ENCODE assay signal across 25 cellular contexts in the genomic region with DNA sequence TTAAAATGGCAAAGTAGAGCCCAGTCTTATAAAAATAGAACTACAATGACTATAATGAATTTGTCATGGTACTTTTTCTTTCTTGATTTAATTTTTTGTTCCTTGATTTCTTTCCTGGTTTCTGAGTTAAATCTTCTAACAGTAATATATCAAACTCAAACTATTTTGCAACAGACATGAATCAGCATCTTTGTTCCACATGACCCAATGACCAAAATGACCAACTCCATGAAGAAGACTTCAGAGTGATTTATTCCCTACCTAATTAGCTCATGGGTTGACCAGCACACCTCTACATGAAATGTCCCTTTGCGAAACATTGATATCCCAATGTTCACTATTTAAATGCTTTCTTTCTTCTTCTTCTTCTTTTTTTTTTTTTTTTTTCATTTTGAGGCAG. TPM values are rescaled to one million over a fixed set of nuclear protein-coding genes. Genes with fewer than 3 reads are reported as not detected.
DNase-seq lines count a peak whose midpoint lies in the region; ATAC-seq and TF ChIP-seq lines count a peak whose summit lies in the region.
"Had no signal": no experiment of that assay in that cellular context is flagged by ENCODE, and none has a peak within 500 bp of the region (broad histone marks: within the 10 kb centered on the region; RNA-seq: fewer than 3 reads in every experiment).

No MANE protein-coding gene starts in this region.

- H3K4me1 Mint-ChIP-seq in stimulated activated memory B cell treated with anti-CD40 and anti-IgM and Interleukin-4, amounts not matched to agents 10 μg/mL and 1 μg/mL and 100 μg/mL, for 72 hours: peaks cover 32% of the 10 kb centered on the region
- peaks cover 25% of the 10 kb centered on the region for H3K4me1 Mint-ChIP-seq in activated naive CD8-positive, alpha-beta T cell treated with anti-CD3 and anti-CD28 coated beads, Interleukin-2, amount 50 U/mL, for 24 hours
- H3K4me1 Mint-ChIP-seq in Caco-2 (ENCODE audit: low read depth, unreplicated experiment): peaks cover 11% of the 10 kb centered on the region

- no peak for TF ChIP-seq CTCF in fibroblast of the aortic adventitia (IDR thresholded peaks at IDR 0.05; ENCODE audit: insufficient read depth, low read length)
- TF ChIP-seq CTCF in Caco-2 (IDR thresholded peaks at IDR 0.05; ENCODE audit: insufficient read depth in 1 of 2, low read depth in 1 of 2, low read length in 1 of 2, severe bottlenecking in 1 of 2, unreplicated experiment in 1 of 2): no peak

- no TSS peak for BruUV-seq in Caco-2 (replicated peaks; lab: Mats Ljungman, UMichigan)

- no peaks in the 10 kb centered on the region for H3K27me3 ChIP-seq in Caco-2 (replicated peaks; ENCODE audit: control insufficient read depth, insufficient read depth, low read length)
- H3K27me3 ChIP-seq: neutrophil, spleen had no signal

- H3K9me3 Mint-ChIP-seq in stimulated activated memory B cell treated with anti-CD40 and anti-IgM and Interleukin-4, amounts not matched to agents 10 μg/mL and 1 μg/mL and 100 μg/mL, for 72 hours: no peaks in the 10 kb centered on the region
- no peaks in the 10 kb centered on the region for H3K9me3 Mint-ChIP-seq in activated naive CD8-positive, alpha-beta T cell treated with anti-CD3 and anti-CD28 coated beads, Interleukin-2, amount 50 U/mL, for 24 hours
- H3K9me3 Mint-ChIP-seq in Caco-2 (ENCODE audit: unreplicated experiment): no peaks in the 10 kb centered on the region
- H3K9me3 Mint-ChIP-seq: activated CD4-positive, alpha-beta T cell treated with anti-CD3 and anti-CD28 coated beads, Interleukin-2, amount 10 ng/mL, durations not matched to agents 7 days and 5 days; immature natural killer cell; type B pancreatic cell had no signal

- no peak overlapping the region for H3K4me3 Mint-ChIP-seq in stimulated activated memory B cell treated with anti-CD40 and anti-IgM and Interleukin-4, amounts not matched to agents 10 μg/mL and 1 μg/mL and 100 μg/mL, for 72 hours
- H3K4me3 Mint-ChIP-seq in activated naive CD8-positive, alpha-beta T cell treated with anti-CD3 and anti-CD28 coated beads, Interleukin-2, amount 50 U/mL, for 24 hours: no peak overlapping the region
- H3K4me3 Mint-ChIP-seq in Caco-2 (ENCODE audit: unreplicated experiment): no peak overlapping the region
- H3K4me3 Mint-ChIP-seq: activated CD4-positive, alpha-beta T cell treated with anti-CD3 and anti-CD28 coated beads, Interleukin-2, amount 10 ng/mL, durations not matched to agents 7 days and 5 days; immature natural killer cell; type B pancreatic cell had no signal

- peaks cover 2% of the 10 kb centered on the region; the same call in 1 of the 2 replicates for H3K36me3 ChIP-seq in Caco-2 (ENCODE audit: control insufficient read depth, insufficient read depth, low read length)
- H3K36me3 ChIP-seq: neutrophil had no signal

- peaks cover 15% of the 10 kb centered on the region for H3K4me1 ChIP-seq in Caco-2

- POLR2A ChIA-PET in Caco-2 (lab: Charles Lee): no interaction called here

- DNase-seq in NOMO-1 treated with DMSO at 0.1 percent for 48 hours (lab: John Stamatoyannopoulos, UW; ENCODE audit: unreplicated experiment): peak; percentile 14
- DNase-seq in NOMO-1 treated with dmso at 0.1 percent for 144 hours (lab: John Stamatoyannopoulos, UW; ENCODE audit: unreplicated experiment): no peak
- DNase-seq in amniotic epithelial cell (ENCODE audit: low read depth): peak; percentile 66
- DNase-seq in fibroblast of the aortic adventitia (ENCODE audit: low read depth): peak; percentile 63
- no peak for DNase-seq in NCI-H1694 treated with DMSO at 0.1 percent for 48 hours (lab: John Stamatoyannopoulos, UW)
- DNase-seq in activated naive CD8-positive, alpha-beta T cell treated with anti-CD3 and anti-CD28 coated beads, Interleukin-2, amount 50 U/mL, for 24 hours: no peak
- DNase-seq in Caco-2: no peak
- DNase-seq: activated CD4-positive, alpha-beta T cell treated with anti-CD3 and anti-CD28 coated beads, Interleukin-2, amount 10 ng/mL, durations not matched to agents 7 days and 5 days; activated CD8-positive, alpha-beta memory T cell treated with anti-CD3 and anti-CD28 coated beads, Interleukin-2, amount 50 U/mL, for 4 hours; activated gamma-delta T cell treated with Interleukin-2 at 50 U/mL for 16 hours; C1 segment of cervical spinal cord; DMS 273 treated with DMSO at 0.1 percent for 48 hours; GDM1; immature natural killer cell; KBM-7; MV-4-11; NCI-H187 treated with DMSO at 0.1 percent for 48 hours; NCI-H2227 treated with DMSO at 0.1 percent for 48 hours; NCI-H82; spleen; stimulated activated CD4-positive, alpha-beta T cell treated with anti-CD3 and anti-CD28 coated beads, Interleukin-4, amount 100 ng/mL, for 24 hours; T-helper 2 cell had no signal

- H3K36me3 Mint-ChIP-seq in stimulated activated memory B cell treated with anti-CD40 and anti-IgM and Interleukin-4, amounts not matched to agents 10 μg/mL and 1 μg/mL and 100 μg/mL, for 72 hours: peaks cover 46% of the 10 kb centered on the region
- peaks cover 19% of the 10 kb centered on the region for H3K36me3 Mint-ChIP-seq in activated naive CD8-positive, alpha-beta T cell treated with anti-CD3 and anti-CD28 coated beads, Interleukin-2, amount 50 U/mL, for 24 hours (ENCODE audit: low read depth)
- H3K36me3 Mint-ChIP-seq in Caco-2 (ENCODE audit: insufficient read depth, unreplicated experiment): peaks cover 19% of the 10 kb centered on the region

- no peaks in the 10 kb centered on the region for H3K27me3 Mint-ChIP-seq in stimulated activated memory B cell treated with anti-CD40 and anti-IgM and Interleukin-4, amounts not matched to agents 10 μg/mL and 1 μg/mL and 100 μg/mL, for 72 hours
- no peaks in the 10 kb centered on the region for H3K27me3 Mint-ChIP-seq in activated naive CD8-positive, alpha-beta T cell treated with anti-CD3 and anti-CD28 coated beads, Interleukin-2, amount 50 U/mL, for 24 hours
- no peaks in the 10 kb centered on the region for H3K27me3 Mint-ChIP-seq in Caco-2 (ENCODE audit: insufficient read depth, unreplicated experiment)
- H3K27me3 Mint-ChIP-seq: activated CD4-positive, alpha-beta T cell treated with anti-CD3 and anti-CD28 coated beads, Interleukin-2, amount 10 ng/mL, durations not matched to agents 7 days and 5 days; type B pancreatic cell had no signal

- CTCF ChIA-PET in Caco-2 (lab: Charles Lee): interaction anchor here (0.6 kb wide), 1 partner anchor 157 kb away, joined by 3 read pairs; no protein-coding TSS in a partner anchor

- H3K4me3 ChIP-seq in fibroblast of the aortic adventitia (ENCODE audit: low read depth, low read length) (no peak overlapping the region), Caco-2 (ENCODE audit: low read depth, low read length) (no peak overlapping the region)
- H3K4me3 ChIP-seq: spleen had no signal

- no peaks in the 10 kb centered on the region for H3K9me3 ChIP-seq in Caco-2
- H3K9me3 ChIP-seq: neutrophil, spleen had no signal

- intact Hi-C loops in Caco-2 (cut with micrococcal nuclease; ENCODE audit: unreplicated experiment): no loop called here

- H3K27ac Mint-ChIP-seq in stimulated activated memory B cell treated with anti-CD40 and anti-IgM and Interleukin-4, amounts not matched to agents 10 μg/mL and 1 μg/mL and 100 μg/mL, for 72 hours: peak overlapping the region; percentile 52
- H3K27ac Mint-ChIP-seq in activated naive CD8-positive, alpha-beta T cell treated with anti-CD3 and anti-CD28 coated beads, Interleukin-2, amount 50 U/mL, for 24 hours: no peak overlapping the region
- no peak overlapping the region for H3K27ac Mint-ChIP-seq in Caco-2 (ENCODE audit: unreplicated experiment)
- H3K27ac Mint-ChIP-seq: activated CD4-positive, alpha-beta T cell treated with anti-CD3 and anti-CD28 coated beads, Interleukin-2, amount 10 ng/mL, durations not matched to agents 7 days and 5 days; immature natural killer cell; type B pancreatic cell had no signal

- ATAC-seq in stimulated activated memory B cell treated with anti-CD40 and anti-IgM and Interleukin-4, amounts not matched to agents 10 μg/mL and 1 μg/mL and 100 μg/mL, for 72 hours: no peak
- no peak for ATAC-seq in activated naive CD8-positive, alpha-beta T cell treated with anti-CD3 and anti-CD28 coated beads, Interleukin-2, amount 50 U/mL, for 24 hours

RNA-seq across cellular contexts. Expression of a gene that starts 30.9 kb away (rescaled TPM):
- total RNA-seq in fibroblast of the aortic adventitia (ENCODE audit: low replicate concordance) (18.3 and 107 TPM in 2 replicates), Caco-2 (2022) (28.1 and 30.1 TPM in 2 replicates)

RNA-seq across cellular contexts. Expression of a gene that starts 40.5 kb away (rescaled TPM):
- total RNA-seq in fibroblast of the aortic adventitia (ENCODE audit: low replicate concordance): 10.7 and 11.4 TPM in 2 replicates
- total RNA-seq in Caco-2 (2022): 40.1 and 40.7 TPM in 2 replicates

RNA-seq across cellular contexts. Expression of a gene that starts 49.1 kb away (rescaled TPM):
- total RNA-seq in fibroblast of the aortic adventitia (ENCODE audit: low replicate concordance): 0.99 TPM in 1 of 2 replicates, not detected in the other
- total RNA-seq in Caco-2 (2022): 9.7 and 13.9 TPM in 2 replicates

Comparison
In these comparisons a context has a peak if more than half of its experiments do, and no peak if none do; other contexts are left out.
1. DNase-seq: peak in NOMO-1 treated with DMSO at 0.1 percent for 48 hours (single experiment), amniotic epithelial cell (single experiment) and fibroblast of the aortic adventitia (single experiment); none in NOMO-1 treated with dmso at 0.1 percent for 144 hours (single experiment), NCI-H1694 treated with DMSO at 0.1 percent for 48 hours (single experiment), activated naive CD8-positive, alpha-beta T cell treated with anti-CD3 and anti-CD28 coated beads, Interleukin-2, amount 50 U/mL, for 24 hours (single experiment) and Caco-2 (0 of 2).